ENCODE assay signal across 14 cellular contexts in genomic region chr6:72650081-72650745, GRCh38. TPM values are rescaled to one million over a fixed set of nuclear protein-coding genes. Genes with fewer than 3 reads are reported as not detected.
A peak's percentile ranks its signal among the peaks of the same experiment; 100 is the strongest.
DNase-seq lines count a peak whose midpoint lies in the region; FAIRE-seq and TF ChIP-seq lines count a peak whose summit lies in the region.
"Had no signal": no experiment of that assay in that cellular context is flagged by ENCODE, and none has a peak within 500 bp of the region (broad histone marks: within the 10 kb centered on the region; RNA-seq: fewer than 3 reads in every experiment).

No MANE protein-coding gene starts in this region.

- TF ChIP-seq CTCF in ascending aorta (IDR thresholded peaks at IDR 0.05), result no peak
- no peak for TF ChIP-seq CTCF in osteoblast (IDR thresholded peaks at IDR 0.05; ENCODE audit: extremely low read depth, low read depth, low read length)
- no peak for TF ChIP-seq CTCF in colonic mucosa (IDR thresholded peaks at IDR 0.05)

- H3K27me3 ChIP-seq in ascending aorta (no peaks in the 10 kb centered on the region), osteoblast (ENCODE audit: insufficient read depth, low read length) (no peaks in the 10 kb centered on the region), colonic mucosa (no peaks in the 10 kb centered on the region)
- H3K27me3 ChIP-seq: esophagus muscularis mucosa, stomach had no signal

- H3K9ac ChIP-seq in colonic mucosa (ENCODE audit: low read depth in 2 of 2, low read length in 2 of 2), result no peak overlapping the region

- peak overlapping the region; percentile 58 to 62 for H3K27ac ChIP-seq in ascending aorta
- peak overlapping the region; percentile 49 for H3K27ac ChIP-seq in osteoblast (ENCODE audit: low read depth, low read length)
- H3K27ac ChIP-seq in colonic mucosa, result no peak overlapping the region
- H3K27ac ChIP-seq: esophagus muscularis mucosa, stomach had no signal

- peak overlapping the region; percentile 73 for H3K4me2 ChIP-seq in osteoblast (ENCODE audit: insufficient read depth, low read length)

- peak overlapping the region; percentile 19 to 37 for H3K4me3 ChIP-seq in ascending aorta
- peak overlapping the region; percentile 5 for H3K4me3 ChIP-seq in osteoblast (ENCODE audit: insufficient read depth, low read length)
- H3K4me3 ChIP-seq in colonic mucosa, result no peak overlapping the region
- H3K4me3 ChIP-seq: esophagus muscularis mucosa, stomach had no signal

- peak overlapping the region; percentile 27 for H2AFZ ChIP-seq in osteoblast (ENCODE audit: low read length)

- H3K79me2 ChIP-seq in osteoblast (ENCODE audit: insufficient read depth, low read length), result no peaks in the 10 kb centered on the region

- no peak for TF ChIP-seq POLR2A in GM12891 (IDR thresholded peaks at IDR 0.05; ENCODE audit: low read depth, low read length)

- no peaks in the 10 kb centered on the region for H3K9me3 ChIP-seq in ascending aorta
- no peaks in the 10 kb centered on the region for H3K9me3 ChIP-seq in osteoblast (ENCODE audit: low read depth, low read length)
- no peaks in the 10 kb centered on the region for H3K9me3 ChIP-seq in colonic mucosa
- H3K9me3 ChIP-seq: Caco-2, esophagus muscularis mucosa, stomach had no signal

- peaks cover 0 to 7% of the 10 kb centered on the region in 2 donors for H3K4me1 ChIP-seq in ascending aorta
- peaks cover 36% of the 10 kb centered on the region for H3K4me1 ChIP-seq in osteoblast (ENCODE audit: insufficient read depth, low read length)
- H3K4me1 ChIP-seq in colonic mucosa, result no peaks in the 10 kb centered on the region
- H3K4me1 ChIP-seq: Caco-2 had no signal

- H3K36me3 ChIP-seq in ascending aorta (no peaks in the 10 kb centered on the region), osteoblast (ENCODE audit: insufficient read depth, low read length) (no peaks in the 10 kb centered on the region), colonic mucosa (no peaks in the 10 kb centered on the region)
- H3K36me3 ChIP-seq: esophagus muscularis mucosa, stomach had no signal

- DNase-seq in GM12891 (ENCODE audit: insufficient read length, low spot score) (no peak), M059J (ENCODE audit: low read depth) (peak; percentile 66), ascending aorta (ENCODE audit: low spot score in 2 of 2) (no peak), osteoblast (ENCODE audit: insufficient read length, low spot score, missing footprints) (no peak), OCI-M2 (lab: John Stamatoyannopoulos, UW; ENCODE audit: unreplicated experiment) (no peak), ureter (ENCODE audit: low spot score) (no peak), colonic mucosa (no peak)
- DNase-seq: Caco-2; midbrain; NCI-H1930; NK-92 treated with Interleukin-12 subunit alpha and Interleukin-12 subunit beta, amount 100 ng/mL, for 24 hours; stomach; T-helper 17 cell had no signal

- intact Hi-C loops in ascending aorta (cut with DNase I) (loop anchor here (5.0 kb wide), 1 partner anchor 212 kb away; no protein-coding TSS in a partner anchor), colonic mucosa (cut with DNase I) (no loop called here)

- H4K20me1 ChIP-seq in osteoblast (ENCODE audit: insufficient read depth, low read length), result no peaks in the 10 kb centered on the region

- FAIRE-seq in GM12891 (lab: Jason Lieb, UNC), result peak; percentile 88

TF ChIP-seq in GM12891, 5 proteins besides CTCF, POLR2A, EP300 and RAD21:
- TF ChIP-seq PAX5 (IDR thresholded peaks at IDR 0.05; ENCODE audit: insufficient read depth, low read length, severe bottlenecking) (no peak), TAF1 (IDR thresholded peaks at IDR 0.05; ENCODE audit: low read depth, low read length) (no peak), POU2F2 (IDR thresholded peaks at IDR 0.05; ENCODE audit: low read depth, low read length) (no peak), SPI1 (IDR thresholded peaks at IDR 0.05; ENCODE audit: low read depth, low read length) (no peak), POLR2AphosphoS5 (IDR thresholded peaks at IDR 0.05; ENCODE audit: low read depth, low read length) (no peak)
TF ChIP-seq in GM12891: peak in this region for 0.

RNA-seq across cellular contexts. Expression of gene KCNQ5, which starts 28.3 kb away (rescaled TPM):
- polyA plus RNA-seq in GM12891 (2012; ENCODE audit: low read depth, missing spikeins), result 0.50 TPM
- 3.2 and 4.8 TPM in 2 replicates for total RNA-seq in M059J (2014; rRNA removed; shearing (Covaris generic))
- total RNA-seq in ascending aorta (4.5 TPM), osteoblast (4.0 and 8.5 TPM in 2 replicates), ureter (1.8 TPM), colonic mucosa (under 1 TPM; 0.22 to 0.56 TPM)
